11 cellular contexts compared by ENCODE assay signal in genomic region chr14:69880051-69880487, GRCh38. TPM values are rescaled to one million over a fixed set of nuclear protein-coding genes. Genes with fewer than 3 reads are reported as not detected.
DNase-seq lines count a peak whose midpoint lies in the region; ATAC-seq and TF ChIP-seq lines count a peak whose summit lies in the region.
"Had no signal": no experiment of that assay in that cellular context is flagged by ENCODE, and none has a peak within 500 bp of the region (broad histone marks: within the 10 kb centered on the region; RNA-seq: fewer than 3 reads in every experiment).

No MANE protein-coding gene starts in this region.

- no TSS peak for BruUV-seq in IMR-90 (replicated peaks; lab: Mats Ljungman, UMichigan)

- H2AK9ac ChIP-seq in IMR-90 (replicated peaks; ENCODE audit: low read depth, low read length, poor library complexity) = no peak overlapping the region

- ATAC-seq in IMR-90 (ENCODE audit: low read depth) = peak; percentile 35
- no peak for ATAC-seq in GM19023 (IDR thresholded peaks at IDR 0.05; ENCODE audit: unreplicated experiment)
- ATAC-seq in HG03457 (IDR thresholded peaks at IDR 0.05; ENCODE audit: unreplicated experiment) = no peak
- no peak for ATAC-seq in GM18502 (IDR thresholded peaks at IDR 0.05; ENCODE audit: poor library complexity, unreplicated experiment)

- H3K9me3 ChIP-seq in AG04450 (ENCODE audit: control insufficient read depth, insufficient read depth, low read length) = no peaks in the 10 kb centered on the region
- H3K9me3 ChIP-seq in IMR-90 (ENCODE audit: control insufficient read depth, insufficient read depth, low read length) = no peaks in the 10 kb centered on the region
- H3K9me3 ChIP-seq: Caco-2 had no signal

- peaks cover 61% of the 10 kb centered on the region for H3K27me3 Mint-ChIP-seq in nephron (ENCODE audit: low read depth)

- POLR2A ChIA-PET in AG04450 (lab: Yijun Ruan, JAX) (interaction anchor here (1.0 to 2.1 kb wide), 2 partner anchors 48 to 113 kb away, joined by 3 to 7 read pairs; partner anchors contain the start of gene SRSF5), IMR-90 (lab: Charles Lee; ENCODE audit: unreplicated experiment) (interaction anchor here (0.6 kb wide), 1 partner anchor 156 kb away, joined by 8 read pairs; no protein-coding TSS in a partner anchor)

- no peak for TF ChIP-seq RAD21 in IMR-90 (IDR thresholded peaks at IDR 0.05; ENCODE audit: low read length)

- in situ Hi-C loops in IMR-90 (cut with MboI; ENCODE audit: low sequenced_read_pairs) = loop anchor here (5.0 kb wide), 1 partner anchor 137 kb away; no protein-coding TSS in a partner anchor

- peak overlapping the region; percentile 93 for H3K4me2 ChIP-seq in IMR-90 (ENCODE audit: low read depth, low read length)

- TF ChIP-seq POLR2A in IMR-90 (IDR thresholded peaks at IDR 0.05; ENCODE audit: low read depth, low read length) = no peak

- no CpG with 5 or more reads among the region's 21 CpGs for WGBS in IMR-90 (ENCODE audit: extremely low coverage in 2 of 2, insufficient read length in 1 of 2), 2 experiments

- H3K18ac ChIP-seq in IMR-90 (ENCODE audit: low read depth, low read length) = peak overlapping the region; percentile 5; the same call in 1 of the 2 replicates

- H3K4ac ChIP-seq in IMR-90 (ENCODE audit: low read depth, low read length) = no peak overlapping the region

- H3K9ac ChIP-seq in IMR-90 (ENCODE audit: low read depth, low read length) = peak overlapping the region; percentile 54

- H2BK15ac ChIP-seq in IMR-90 (ENCODE audit: low read depth, low read length) = 0 out of 3 replicates have a peak overlapping the region, but pooled peaks have one; percentile 38

- H4K5ac ChIP-seq in IMR-90 (ENCODE audit: low read depth, low read length) = no peak overlapping the region

- H3K27me3 ChIP-seq in AG04450 (ENCODE audit: control insufficient read depth, insufficient read depth, low read length) (peaks cover 7% of the 10 kb centered on the region), IMR-90 (ENCODE audit: control insufficient read depth, insufficient read depth, low read length) (0 out of 2 replicates have a peak, but pooled peaks cover 2% of the 10 kb centered on the region)

- peaks cover 0 to 2% of the 10 kb centered on the region in 2 experiments; a peak in 2 of 4 replicates for H3K79me1 ChIP-seq in IMR-90 (ENCODE audit: low read depth in 1 of 2, low read length in 2 of 2)

- H3K27ac Mint-ChIP-seq in nephron = no peak overlapping the region

- H2AK5ac ChIP-seq in IMR-90 (ENCODE audit: low read depth, low read length) = no peak overlapping the region

- peak overlapping the region; percentile 88 for H2AFZ ChIP-seq in IMR-90 (replicated peaks; ENCODE audit: low read length, poor library complexity)

- TF ChIP-seq CTCF in AG04450 (IDR thresholded peaks at IDR 0.05; ENCODE audit: low read depth, low read length) = no peak
- TF ChIP-seq CTCF in IMR-90 (conservative IDR thresholded peaks at IDR 0.05; ENCODE audit: low read depth, low read length) = no peak
- TF ChIP-seq CTCF in nephron (IDR thresholded peaks at IDR 0.05; ENCODE audit: unreplicated experiment in 3 of 3) = no peak

- H3K9me1 ChIP-seq in IMR-90 (ENCODE audit: insufficient read depth, low read length) = no peaks in the 10 kb centered on the region

- no peak overlapping the region for H4K91ac ChIP-seq in IMR-90 (ENCODE audit: insufficient read depth, low read depth, low read length)

- 0 out of 2 replicates have a peak overlapping the region, but pooled peaks have one; percentile 41 for H3K56ac ChIP-seq in IMR-90 (ENCODE audit: extremely low read depth, insufficient read depth, low read length)

- H2BK120ac ChIP-seq in IMR-90 (ENCODE audit: low read depth, low read length) = no peak overlapping the region

- peaks cover 40% of the 10 kb centered on the region for H3K4me1 Mint-ChIP-seq in nephron

- dilution Hi-C loops in IMR-90 (cut with HindIII; ENCODE audit: low sequenced_read_pairs, unreplicated experiment) = no loop called here

- peaks cover 3% of the 10 kb centered on the region for H3K36me3 Mint-ChIP-seq in nephron (ENCODE audit: low read depth)

- 0 out of 2 replicates have a peak overlapping the region, but pooled peaks have one; percentile 19 for H3K23ac ChIP-seq in IMR-90 (ENCODE audit: low read depth, low read length)

- H2BK20ac ChIP-seq in IMR-90 (ENCODE audit: low read depth, low read length) = no peak overlapping the region

- CTCF ChIA-PET in AG04450 (lab: Charles Lee) = interaction anchor here (0.6 to 4.4 kb wide), 3 partner anchors 22 to 148 kb away, joined by 4 to 46 read pairs (median 4); no protein-coding TSS in a partner anchor
- CTCF ChIA-PET in IMR-90 (lab: Yijun Ruan, JAX) = interaction anchor here (1.8 kb wide), 1 partner anchor 148 kb away, joined by 4 read pairs; no protein-coding TSS in a partner anchor

- DNase-seq in AG04450 (ENCODE audit: low read depth, low spot score) (no peak), IMR-90 (peak; percentile 29), NCI-H226 (no peak)
- DNase-seq: Caco-2, SHP77 treated with DMSO at 0.1 percent for 48 hours had no signal

- H3K4me1 ChIP-seq in IMR-90 (ENCODE audit: control insufficient read depth, insufficient read depth, low read length) = peaks cover 7% of the 10 kb centered on the region
- H3K4me1 ChIP-seq: Caco-2 had no signal

- H3K27ac ChIP-seq in AG04450 (ENCODE audit: low read depth, low read length) (no peak overlapping the region), IMR-90 (ENCODE audit: insufficient read depth, low read length) (peak overlapping the region; percentile 24; the same call in 1 of the 2 replicates), cingulate gyrus (ENCODE audit: low read depth, low read length) (peak overlapping the region; percentile 19)

- peak overlapping the region; percentile 77 to 84 (median 83) for H3K4me3 Mint-ChIP-seq in nephron

- H4K8ac ChIP-seq in IMR-90 (ENCODE audit: low read depth in 2 of 2, low read length in 2 of 2) = no peak overlapping the region

- H3K4me3 ChIP-seq in AG04450 (ENCODE audit: low read depth, low read length) (peak overlapping the region; percentile 70), IMR-90 (ENCODE audit: insufficient read depth, low read depth, low read length) (peak overlapping the region; percentile 78)

- H2BK5ac ChIP-seq in IMR-90 (ENCODE audit: low read depth, low read length, poor library complexity, severe bottlenecking) = no peak overlapping the region

- H3K36me3 ChIP-seq in IMR-90 (ENCODE audit: control insufficient read depth, insufficient read depth, low read length) = no peaks in the 10 kb centered on the region

- intact Hi-C loops in IMR-90 (cut with micrococcal nuclease) = no loop called here

- H3K9me3 Mint-ChIP-seq in nephron = peaks cover 7% of the 10 kb centered on the region

- no peaks in the 10 kb centered on the region for H4K20me1 ChIP-seq in IMR-90 (ENCODE audit: insufficient read depth, low read length)

- H3K14ac ChIP-seq in IMR-90 (replicated peaks; ENCODE audit: low read depth, low read length) = no peak overlapping the region

TF ChIP-seq in IMR-90, 13 proteins besides CTCF, POLR2A, EP300 and RAD21:
- TF ChIP-seq FOS (IDR thresholded peaks at IDR 0.05; ENCODE audit: low read depth, low read length) (no peak), CEBPB (IDR thresholded peaks at IDR 0.05; ENCODE audit: low read depth, low read length) (peak; percentile 90)

RNA-seq across cellular contexts. Expression of gene SMOC1, which starts 0.9 kb away (rescaled TPM):
- 19.2 and 21.9 TPM in 2 replicates for polyA plus RNA-seq in AG04450 (2011; rRNA removed)
- 15.6 and 16.3 TPM in 2 replicates for polyA minus RNA-seq in AG04450 (2011; rRNA and poly(A)+ RNA removed)
- total RNA-seq in IMR-90 (2012; rRNA removed) = 0.90 and 1.1 TPM in 2 replicates
- polyA plus RNA-seq in IMR-90 (2012; rRNA removed) = 3.2 and 4.1 TPM in 2 replicates
- polyA plus RNA-seq in IMR-90 (2012; cell fraction: cytosol; rRNA removed) = 7.7 and 8.9 TPM in 2 replicates
- 4.5 and 4.7 TPM in 2 replicates for polyA plus RNA-seq in IMR-90 (2012; cell fraction: nucleus; rRNA removed; ENCODE audit: low replicate concordance)
- total RNA-seq: activated CD8-positive, alpha-beta memory T cell treated with anti-CD3 and anti-CD28 coated beads for 36 hours had no signal
